ENCODE assay signal across 9 cellular contexts in the genomic region with DNA sequence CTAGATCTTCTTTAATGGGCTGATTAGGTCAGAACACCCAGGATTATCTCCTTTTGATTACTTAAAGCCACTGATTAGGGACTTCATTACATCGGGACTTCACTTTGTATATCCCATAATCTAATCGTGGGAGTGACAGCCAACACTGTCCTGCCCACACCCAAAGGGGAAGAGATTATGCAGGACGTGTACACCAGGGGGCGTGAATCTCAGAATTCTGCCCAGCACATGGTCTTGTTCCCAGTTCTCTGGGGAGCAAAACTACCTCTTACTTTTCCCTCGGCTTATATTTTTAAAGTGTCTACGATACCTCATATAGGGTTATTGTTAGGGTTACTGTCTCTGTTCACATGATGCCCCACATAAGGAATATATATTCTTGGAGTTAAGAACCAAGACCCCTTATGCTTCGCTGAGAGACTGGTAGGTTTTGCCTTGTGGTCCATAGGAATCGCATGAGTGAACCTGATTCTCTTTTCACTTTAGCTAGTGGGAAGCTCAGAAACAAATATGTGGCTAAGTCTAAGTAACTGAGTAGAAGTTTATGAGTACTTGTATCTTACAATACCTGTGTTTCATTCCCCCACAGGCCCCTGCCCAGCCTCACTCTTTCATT.
DNase-seq lines count a peak whose midpoint lies in the region; ATAC-seq, FAIRE-seq and TF ChIP-seq lines count a peak whose summit lies in the region.
"Had no signal": no experiment of that assay in that cellular context is flagged by ENCODE, and none has a peak within 500 bp of the region (broad histone marks: within the 10 kb centered on the region; RNA-seq: fewer than 3 reads in every experiment).

No MANE protein-coding gene starts in this region.

- FAIRE-seq in GM12892 (lab: Jason Lieb, UNC): peak; percentile 24

- peak; percentile 46 for TF ChIP-seq CTCF in epithelial cell of esophagus (IDR thresholded peaks at IDR 0.05; ENCODE audit: insufficient read depth, low read depth, low read length, missing control alignments)

- no peak overlapping the region for H3K4me3 ChIP-seq in epithelial cell of esophagus (ENCODE audit: low read length)

- ATAC-seq in GM21381 (IDR thresholded peaks at IDR 0.05; ENCODE audit: unreplicated experiment): no peak

- in situ Hi-C loops in ACHN (cut with HindIII; ENCODE audit: low pct_ligation_motif_present, low pct_unique_long_range_greater_than_20kb, low sequenced_read_pairs): no loop called here

- DNase-seq in ACHN (peak; percentile 40), GM12892 (ENCODE audit: insufficient read length) (no peak), HPDE6-E6E7 (ENCODE audit: extremely low spot score) (peak; percentile 20), SW480 (ENCODE audit: low spot score) (peak; percentile 20), epithelial cell of esophagus (ENCODE audit: low read depth) (peak; percentile 54), globus pallidus (ENCODE audit: low spot score) (no peak)
- peak; percentile 26 to 54 for DNase-seq in stimulated activated CD4-positive, alpha-beta T cell treated with anti-CD3 and anti-CD28 coated beads, Interleukin-2, amount 100 ng/mL, for 24 hours
- DNase-seq: activated naive CD8-positive, alpha-beta T cell treated with anti-CD3 and anti-CD28 coated beads, Interleukin-2, amount 10 ng/mL, durations not matched to agents 7 days and 5 days had no signal

- TF ChIP-seq POLR2A in GM12892 (IDR thresholded peaks at IDR 0.05; ENCODE audit: low read depth, low read length): no peak

Comparison
In these comparisons a context has a peak if more than half of its experiments do, and no peak if none do; other contexts are left out.
1. DNase-seq: peak in ACHN (single experiment), HPDE6-E6E7 (single experiment), SW480 (single experiment), epithelial cell of esophagus (single experiment) and stimulated activated CD4-positive, alpha-beta T cell treated with anti-CD3 and anti-CD28 coated beads, Interleukin-2, amount 100 ng/mL, for 24 hours (2 of 2); none in GM12892 (single experiment) and globus pallidus (single experiment).